ENCODE assay signal across 1 cellular context in the genomic region with DNA sequence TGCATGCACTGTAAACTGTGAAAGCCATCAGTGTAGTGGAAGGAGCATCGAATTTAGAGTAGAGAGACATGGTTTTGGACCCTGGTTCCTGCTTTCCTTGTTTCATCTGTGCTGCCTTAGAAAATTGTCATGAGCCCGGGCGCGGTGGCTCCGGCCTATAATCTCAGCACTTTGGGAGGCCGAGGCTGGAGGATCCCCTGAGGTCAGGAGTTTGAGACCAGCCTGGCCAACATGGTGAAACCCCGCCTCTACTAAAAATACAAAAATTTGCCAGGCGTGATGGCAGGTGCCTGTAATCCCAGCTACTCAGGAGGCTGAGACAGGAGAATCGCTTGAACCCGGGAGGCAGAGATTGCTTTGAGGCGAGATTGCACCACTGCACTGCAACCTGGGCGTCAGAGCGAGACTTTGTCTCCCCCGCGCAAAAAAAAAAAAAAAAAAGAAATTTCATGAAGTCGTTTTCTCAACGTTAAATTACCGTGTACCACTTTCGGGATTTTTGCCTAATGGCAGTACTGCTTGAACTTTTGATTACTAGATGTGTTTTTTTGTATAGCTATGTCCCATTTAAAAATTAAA.
TF ChIP-seq lines count a peak whose summit lies in the region.

No MANE protein-coding gene starts in this region.

TF ChIP-seq in HepG2, 621 proteins besides CTCF, POLR2A, EP300 and RAD21 (continued from another document and continues in another):
- TF ChIP-seq SRSF9 (IDR thresholded peaks at IDR 0.05; ENCODE audit: borderline replicate concordance, insufficient read depth, low read depth, low read length, poor library complexity, severe bottlenecking) (no peak), ATF7-NPFF (CRISPR knock-in tag; IDR thresholded peaks at IDR 0.05; ENCODE audit: low read depth) (no peak), SRSF1 (optimal IDR thresholded peaks at IDR 0.05; ENCODE audit: low read depth, low read length) (no peak), TBP (CRISPR knock-in tag; IDR thresholded peaks at IDR 0.05) (0 out of 2 replicates have a peak, but pooled peaks have one; percentile 25), SUZ12 (IDR thresholded peaks at IDR 0.05; ENCODE audit: low read depth, low read length) (no peak), TFDP1 (CRISPR knock-in tag; IDR thresholded peaks at IDR 0.05; ENCODE audit: borderline replicate concordance) (no peak), POGK (CRISPR knock-in tag; conservative IDR thresholded peaks at IDR 0.05) (no peak), ZNF652 (CRISPR knock-in tag; IDR thresholded peaks at IDR 0.05; ENCODE audit: borderline replicate concordance, low read depth) (no peak), RCOR2 (CRISPR knock-in tag; IDR thresholded peaks at IDR 0.05) (0 out of 2 replicates have a peak, but pooled peaks have one; percentile 10), GRHL1 (CRISPR knock-in tag; conservative IDR thresholded peaks at IDR 0.05) (no peak), SYNCRIP (IDR thresholded peaks at IDR 0.05; ENCODE audit: insufficient read depth, low read depth, low read length) (no peak), ELF1 (CRISPR knock-in tag; IDR thresholded peaks at IDR 0.05) (no peak), KDM6A (CRISPR knock-in tag; IDR thresholded peaks at IDR 0.05; ENCODE audit: low read depth) (no peak), HINFP (CRISPR knock-in tag; IDR thresholded peaks at IDR 0.05; ENCODE audit: low read depth) (no peak), NFAT5 (CRISPR knock-in tag; IDR thresholded peaks at IDR 0.05) (no peak; the same call in 1 of the 2 replicates), ZNF878 (CRISPR knock-in tag; IDR thresholded peaks at IDR 0.05) (no peak), KDM5B (CRISPR knock-in tag; IDR thresholded peaks at IDR 0.05; ENCODE audit: borderline replicate concordance) (no peak), NRL (CRISPR knock-in tag; IDR thresholded peaks at IDR 0.05; ENCODE audit: borderline replicate concordance) (no peak; the same call in 1 of the 2 replicates), ZFP1 (CRISPR knock-in tag; IDR thresholded peaks at IDR 0.05) (no peak), TEAD2 (CRISPR knock-in tag; IDR thresholded peaks at IDR 0.05) (no peak), REPIN1 (CRISPR knock-in tag; IDR thresholded peaks at IDR 0.05; ENCODE audit: borderline replicate concordance, low read depth) (peak; percentile 28; the same call in 1 of the 2 replicates), ZNF746 (CRISPR knock-in tag; IDR thresholded peaks at IDR 0.05) (no peak), ZFP36L1 (CRISPR knock-in tag; IDR thresholded peaks at IDR 0.05) (no peak), SOX13 (IDR thresholded peaks at IDR 0.05) (no peak), SOX13 (CRISPR knock-in tag; conservative IDR thresholded peaks at IDR 0.05 in 1 of 2, IDR thresholded peaks at IDR 0.05 in 1 of 2) (no peak), ZNF30 (CRISPR knock-in tag; IDR thresholded peaks at IDR 0.05) (no peak), CAMTA2 (CRISPR knock-in tag; IDR thresholded peaks at IDR 0.05; ENCODE audit: borderline replicate concordance) (0 out of 2 replicates have a peak, but pooled peaks have one; percentile 5), SKI (IDR thresholded peaks at IDR 0.05; ENCODE audit: partially characterized antibody) (no peak), NFE2L1 (CRISPR knock-in tag; IDR thresholded peaks at IDR 0.05; ENCODE audit: borderline replicate concordance) (no peak), ZNF510 (CRISPR knock-in tag; IDR thresholded peaks at IDR 0.05; ENCODE audit: low read depth) (no peak), ZNF761 (CRISPR knock-in tag; conservative IDR thresholded peaks at IDR 0.05) (no peak; the same call in 1 of the 2 replicates), THAP7 (CRISPR knock-in tag; IDR thresholded peaks at IDR 0.05) (0 out of 2 replicates have a peak, but pooled peaks have one; percentile 4), MIER3 (CRISPR knock-in tag; IDR thresholded peaks at IDR 0.05; ENCODE audit: borderline replicate concordance) (0 out of 2 replicates have a peak, but pooled peaks have one; percentile 1), ARNTL (CRISPR knock-in tag; IDR thresholded peaks at IDR 0.05) (no peak)
- TF ChIP-seq, protein P1, sequence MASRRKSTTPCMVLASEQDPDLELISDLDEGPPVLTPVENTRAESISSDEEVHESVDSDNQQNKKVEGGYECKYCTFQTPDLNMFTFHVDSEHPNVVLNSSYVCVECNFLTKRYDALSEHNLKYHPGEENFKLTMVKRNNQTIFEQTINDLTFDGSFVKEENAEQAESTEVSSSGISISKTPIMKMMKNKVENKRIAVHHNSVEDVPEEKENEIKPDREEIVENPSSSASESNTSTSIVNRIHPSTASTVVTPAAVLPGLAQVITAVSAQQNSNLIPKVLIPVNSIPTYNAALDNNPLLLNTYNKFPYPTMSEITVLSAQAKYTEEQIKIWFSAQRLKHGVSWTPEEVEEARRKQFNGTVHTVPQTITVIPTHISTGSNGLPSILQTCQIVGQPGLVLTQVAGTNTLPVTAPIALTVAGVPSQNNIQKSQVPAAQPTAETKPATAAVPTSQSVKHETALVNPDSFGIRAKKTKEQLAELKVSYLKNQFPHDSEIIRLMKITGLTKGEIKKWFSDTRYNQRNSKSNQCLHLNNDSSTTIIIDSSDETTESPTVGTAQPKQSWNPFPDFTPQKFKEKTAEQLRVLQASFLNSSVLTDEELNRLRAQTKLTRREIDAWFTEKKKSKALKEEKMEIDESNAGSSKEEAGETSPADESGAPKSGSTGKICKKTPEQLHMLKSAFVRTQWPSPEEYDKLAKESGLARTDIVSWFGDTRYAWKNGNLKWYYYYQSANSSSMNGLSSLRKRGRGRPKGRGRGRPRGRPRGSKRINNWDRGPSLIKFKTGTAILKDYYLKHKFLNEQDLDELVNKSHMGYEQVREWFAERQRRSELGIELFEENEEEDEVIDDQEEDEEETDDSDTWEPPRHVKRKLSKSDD (CRISPR knock-in tag; IDR thresholded peaks at IDR 0.05; ENCODE audit: low read depth): no peak
- TF ChIP-seq, protein P2, sequence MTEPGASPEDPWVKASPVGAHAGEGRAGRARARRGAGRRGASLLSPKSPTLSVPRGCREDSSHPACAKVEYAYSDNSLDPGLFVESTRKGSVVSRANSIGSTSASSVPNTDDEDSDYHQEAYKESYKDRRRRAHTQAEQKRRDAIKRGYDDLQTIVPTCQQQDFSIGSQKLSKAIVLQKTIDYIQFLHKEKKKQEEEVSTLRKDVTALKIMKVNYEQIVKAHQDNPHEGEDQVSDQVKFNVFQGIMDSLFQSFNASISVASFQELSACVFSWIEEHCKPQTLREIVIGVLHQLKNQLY (CRISPR knock-in tag; IDR thresholded peaks at IDR 0.05): no peak
- TF ChIP-seq, protein P3, sequence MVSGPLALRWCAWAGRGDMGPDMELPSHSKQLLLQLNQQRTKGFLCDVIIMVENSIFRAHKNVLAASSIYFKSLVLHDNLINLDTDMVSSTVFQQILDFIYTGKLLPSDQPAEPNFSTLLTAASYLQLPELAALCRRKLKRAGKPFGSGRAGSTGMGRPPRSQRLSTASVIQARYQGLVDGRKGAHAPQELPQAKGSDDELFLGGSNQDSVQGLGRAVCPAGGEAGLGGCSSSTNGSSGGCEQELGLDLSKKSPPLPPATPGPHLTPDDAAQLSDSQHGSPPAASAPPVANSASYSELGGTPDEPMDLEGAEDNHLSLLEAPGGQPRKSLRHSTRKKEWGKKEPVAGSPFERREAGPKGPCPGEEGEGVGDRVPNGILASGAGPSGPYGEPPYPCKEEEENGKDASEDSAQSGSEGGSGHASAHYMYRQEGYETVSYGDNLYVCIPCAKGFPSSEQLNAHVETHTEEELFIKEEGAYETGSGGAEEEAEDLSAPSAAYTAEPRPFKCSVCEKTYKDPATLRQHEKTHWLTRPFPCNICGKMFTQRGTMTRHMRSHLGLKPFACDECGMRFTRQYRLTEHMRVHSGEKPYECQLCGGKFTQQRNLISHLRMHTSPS (CRISPR knock-in tag; IDR thresholded peaks at IDR 0.05; ENCODE audit: low read depth): 0 out of 2 replicates have a peak, but pooled peaks have one; percentile 4
